ENCODE assay signal across 8 cellular contexts in genomic region chr11:17107745-17108144, GRCh38. TPM values are rescaled to one million over a fixed set of nuclear protein-coding genes. Genes with fewer than 3 reads are reported as not detected.
DNase-seq lines count a peak whose midpoint lies in the region; FAIRE-seq and TF ChIP-seq lines count a peak whose summit lies in the region.
"Not testable (repeated sequence)": the region's sequence is repeated elsewhere in the genome, so short reads cannot be mapped to it uniquely, and the experiment has no call there.

No MANE protein-coding gene starts in this region.

- not testable (repeated sequence) for DNase-seq in AG10803 (ENCODE audit: low read depth); LNCaP clone FGC (ENCODE audit: low read depth); keratinocyte (ENCODE audit: low read depth, low spot score)
- DNase-seq in RPMI7951 (ENCODE audit: low read depth), result peak; percentile 0
- DNase-seq in astrocyte of the hippocampus (ENCODE audit: low read depth, low spot score), result peak; percentile 2
- DNase-seq in epithelial cell of esophagus (ENCODE audit: low read depth), result peak; percentile 2
- peak; percentile 16 for DNase-seq in retina

- H3K27me3 ChIP-seq in keratinocyte (ENCODE audit: control insufficient read depth, extremely low read depth, insufficient read depth, low read length), result not testable (repeated sequence)

- H3K4me1 ChIP-seq in keratinocyte (ENCODE audit: control insufficient read depth, extremely low read depth, insufficient read depth, low read length), result not testable (repeated sequence)

- TF ChIP-seq CTCF in AG10803 (conservative IDR thresholded peaks at IDR 0.05; ENCODE audit: low read length) (peak; percentile 23), LNCaP clone FGC (IDR thresholded peaks at IDR 0.05; ENCODE audit: control insufficient read depth, extremely low read depth, insufficient read depth) (peak; percentile 41; the same call in 1 of the 2 replicates), epithelial cell of esophagus (IDR thresholded peaks at IDR 0.05; ENCODE audit: insufficient read depth, low read depth, low read length, missing control alignments) (peak; percentile 48), keratinocyte (optimal IDR thresholded peaks at IDR 0.05 in 1 of 3, IDR thresholded peaks at IDR 0.05 in 1 of 3, conservative IDR thresholded peaks at IDR 0.05 in 1 of 3; ENCODE audit: extremely low read depth in 1 of 3, insufficient read depth in 2 of 3, low read length in 3 of 3) (peak in 2 of 3 experiments; percentile 33)

- H3K36me3 ChIP-seq in keratinocyte (ENCODE audit: control insufficient read depth in 2 of 2, extremely low read depth in 1 of 2, insufficient read depth in 2 of 2, low read length in 2 of 2), result peaks cover 8 to 12% of the 10 kb centered on the region in 2 experiments

- H2AFZ ChIP-seq in keratinocyte (ENCODE audit: control insufficient read depth, low read length), result not testable (repeated sequence)

- H4K20me1 ChIP-seq in keratinocyte (ENCODE audit: control insufficient read depth, extremely low read depth, insufficient read depth, low read length), result not testable (repeated sequence)

- H3K27ac ChIP-seq in keratinocyte (ENCODE audit: control insufficient read depth, insufficient read depth, low read length), result not testable (repeated sequence)

- H3K4me3 ChIP-seq in AG10803 (ENCODE audit: low read length); LNCaP clone FGC (ENCODE audit: low read depth, low read length); epithelial cell of esophagus (ENCODE audit: low read length); keratinocyte (ENCODE audit: control insufficient read depth in 2 of 3, extremely low read depth in 1 of 3, insufficient read depth in 2 of 3, low read depth in 1 of 3, low read length in 3 of 3): not testable (repeated sequence)

- dilution Hi-C loops in keratinocyte (cut with MboI; ENCODE audit: extremely low pct_ligation_motif_present, low sequenced_read_pairs), result not testable (repeated sequence)

- H3K79me2 ChIP-seq in keratinocyte (ENCODE audit: control insufficient read depth, insufficient read depth, low read length), result not testable (repeated sequence)

- not testable (repeated sequence) for H3K9me1 ChIP-seq in keratinocyte (ENCODE audit: control insufficient read depth, extremely low read depth, insufficient read depth, low read length)

- not testable (repeated sequence) for H3K9me3 ChIP-seq in keratinocyte (ENCODE audit: control insufficient read depth, low read depth, low read length)

- FAIRE-seq in G401.6 (lab: Jason Lieb, UNC), result peak; percentile 11
- not testable (repeated sequence) for FAIRE-seq in keratinocyte (lab: Jason Lieb, UNC)

- H3K4me2 ChIP-seq in keratinocyte (ENCODE audit: control insufficient read depth, extremely low read depth, insufficient read depth, low read depth, low read length), result not testable (repeated sequence)

- H3K9ac ChIP-seq in keratinocyte (ENCODE audit: control insufficient read depth, extremely low read depth, insufficient read depth, low read length), result not testable (repeated sequence)

RNA-seq across cellular contexts. Expression of gene RPS13, which starts 30.3 kb away (rescaled TPM):
- 2,164 and 2,217 TPM in 2 replicates for total RNA-seq in RPMI7951 (2014; rRNA removed; shearing (Covaris generic))
- 1,124 to 1,288 TPM (median 1,214 TPM) in 3 replicates for polyA plus RNA-seq in keratinocyte
- polyA plus RNA-seq in keratinocyte (2011; ENCODE audit: low read depth), result 454 TPM
- 943 and 1,080 TPM in 2 replicates for polyA plus RNA-seq in keratinocyte (2011; cell fraction: cytosol; rRNA removed)
- 287 and 332 TPM in 2 replicates for polyA plus RNA-seq in keratinocyte (2011; cell fraction: nucleus; rRNA removed)
- 1,742 and 2,643 TPM in 2 replicates for polyA plus RNA-seq in keratinocyte (2012; ENCODE audit: low replicate concordance)
- polyA minus RNA-seq in keratinocyte, result 364 to 687 TPM (median 595 TPM) in 3 replicates
- 426 TPM for polyA minus RNA-seq in keratinocyte (2011; cell fraction: cytosol; rRNA and poly(A)+ RNA removed)
- 142 and 166 TPM in 2 replicates for polyA minus RNA-seq in keratinocyte (2011; cell fraction: nucleus; rRNA and poly(A)+ RNA removed)
